In the genomic region with DNA sequence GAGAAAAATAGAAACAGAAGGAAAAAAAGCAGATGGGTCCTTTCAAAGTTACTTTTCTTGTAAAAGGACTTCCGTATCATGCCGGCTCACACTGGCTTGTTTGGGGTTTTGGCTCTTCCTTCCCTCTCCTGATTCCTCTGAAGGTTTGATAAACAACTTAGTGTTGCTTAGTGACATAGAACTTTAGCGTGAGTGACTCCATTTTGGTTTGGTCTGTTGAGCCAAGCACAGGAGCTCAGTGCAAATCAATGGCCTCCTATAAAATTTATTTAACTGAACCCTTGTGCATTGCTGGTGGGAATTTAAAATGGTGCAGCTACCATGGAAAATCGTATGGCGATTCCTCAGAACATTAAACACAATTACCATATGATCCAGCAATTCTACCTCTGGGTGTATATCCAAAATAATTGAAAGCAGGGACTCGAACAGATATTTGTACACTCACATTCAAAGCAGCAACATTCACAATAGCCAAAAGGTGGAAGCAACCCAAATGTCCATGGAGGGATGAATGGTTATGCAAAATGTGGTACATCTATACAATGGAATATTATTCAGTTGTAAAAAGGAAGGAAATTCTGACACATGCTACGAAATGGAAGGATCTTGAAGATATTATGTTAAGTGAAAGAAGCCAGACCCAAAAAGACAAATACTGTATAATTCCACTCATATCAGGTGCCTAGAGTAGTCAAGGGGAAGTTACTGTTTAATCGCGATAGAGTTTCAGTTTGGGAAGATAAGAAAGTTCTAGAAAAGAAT, we compare ENCODE assay signal across 14 cellular contexts. TPM values are rescaled to one million over a fixed set of nuclear protein-coding genes. Genes with fewer than 3 reads are reported as not detected.
DNase-seq lines count a peak whose midpoint lies in the region; ATAC-seq and TF ChIP-seq lines count a peak whose summit lies in the region.
"Had no signal": no experiment of that assay in that cellular context is flagged by ENCODE, and none has a peak within 500 bp of the region (broad histone marks: within the 10 kb centered on the region; RNA-seq: fewer than 3 reads in every experiment).

No MANE protein-coding gene starts in this region.

- no peak overlapping the region for H3K27ac Mint-ChIP-seq in activated CD4-positive, alpha-beta T cell treated with anti-CD3 and anti-CD28 coated beads, Interleukin-2, amount 10 ng/mL, durations not matched to agents 7 days and 5 days
- H3K27ac Mint-ChIP-seq in activated naive CD8-positive, alpha-beta T cell treated with anti-CD3 and anti-CD28 coated beads for 36 hours, result no peak overlapping the region
- H3K27ac Mint-ChIP-seq in neural crest cell (ENCODE audit: unreplicated experiment), result no peak overlapping the region

- H3K4me3 Mint-ChIP-seq in activated CD4-positive, alpha-beta T cell treated with anti-CD3 and anti-CD28 coated beads, Interleukin-2, amount 10 ng/mL, durations not matched to agents 7 days and 5 days, result peak overlapping the region; percentile 43
- H3K4me3 Mint-ChIP-seq in activated naive CD8-positive, alpha-beta T cell treated with anti-CD3 and anti-CD28 coated beads for 36 hours, result peak overlapping the region; percentile 85
- peak overlapping the region; percentile 91 for H3K4me3 Mint-ChIP-seq in neural crest cell

- no peaks in the 10 kb centered on the region for H3K36me3 Mint-ChIP-seq in activated CD4-positive, alpha-beta T cell treated with anti-CD3 and anti-CD28 coated beads, Interleukin-2, amount 10 ng/mL, durations not matched to agents 7 days and 5 days (ENCODE audit: low read depth)
- H3K36me3 Mint-ChIP-seq in activated naive CD8-positive, alpha-beta T cell treated with anti-CD3 and anti-CD28 coated beads for 36 hours, result no peaks in the 10 kb centered on the region
- H3K36me3 Mint-ChIP-seq in neural crest cell (ENCODE audit: low read depth), result no peaks in the 10 kb centered on the region

- ATAC-seq in HG02973 (IDR thresholded peaks at IDR 0.05; ENCODE audit: unreplicated experiment) (no peak), HG03457 (IDR thresholded peaks at IDR 0.05; ENCODE audit: unreplicated experiment) (no peak)

- no peaks in the 10 kb centered on the region for H4K20me1 ChIP-seq in Karpas-422 (ENCODE audit: insufficient read depth, low read depth, low read length)

- no peaks in the 10 kb centered on the region for H3K9me3 ChIP-seq in Karpas-422 (ENCODE audit: low read length)
- H3K9me3 ChIP-seq: gastrocnemius medialis, upper lobe of right lung had no signal

- no peaks in the 10 kb centered on the region for H3K79me2 ChIP-seq in Karpas-422 (ENCODE audit: low read length)

- no peak for TF ChIP-seq CTCF in neural crest cell (conservative IDR thresholded peaks at IDR 0.05)

- peak overlapping the region; percentile 98 for H3K4me2 ChIP-seq in Karpas-422 (ENCODE audit: low read depth, low read length, poor library complexity, severe bottlenecking)

- CTCF ChIA-PET in activated CD4-positive, alpha-beta T cell treated with anti-CD3 and anti-CD28 coated beads, Interleukin-2, amount 10 ng/mL, durations not matched to agents 7 days and 5 days (lab: Charles Lee), result interaction anchor here (2.1 kb wide), 1 partner anchor 19 kb away, joined by 8 read pairs; no protein-coding TSS in a partner anchor

- DNase-seq in activated CD4-positive, alpha-beta T cell treated with anti-CD3 and anti-CD28 coated beads, Interleukin-2, amount 10 ng/mL, durations not matched to agents 7 days and 5 days, result no peak
- DNase-seq in activated CD4-positive, alpha-beta T cell treated with anti-CD3 and anti-CD28 coated beads, Interleukin-2, amount 50 U/mL, for 48 hours, result no peak
- no peak for DNase-seq in Karpas-422
- no peak for DNase-seq in activated naive CD8-positive, alpha-beta T cell treated with anti-CD3 and anti-CD28 coated beads for 36 hours
- DNase-seq in neural crest cell (ENCODE audit: low read depth, low spot score), result no peak
- no peak for DNase-seq in NCI-H1048 (lab: John Stamatoyannopoulos, UW)
- DNase-seq: brain microvascular endothelial cell, DMS 273 treated with DMSO at 0.1 percent for 48 hours, gastrocnemius medialis, NCI-H1436, NCI-H510A, upper lobe of right lung had no signal

- no peaks in the 10 kb centered on the region for H3K27me3 ChIP-seq in Karpas-422 (ENCODE audit: low read length)
- H3K27me3 ChIP-seq: brain microvascular endothelial cell, gastrocnemius medialis, upper lobe of right lung had no signal

- 0 out of 2 replicates have a peak overlapping the region, but pooled peaks have one; percentile 95 for H3K4me3 ChIP-seq in Karpas-422 (ENCODE audit: low read length)

- H3K36me3 ChIP-seq in Karpas-422 (ENCODE audit: insufficient read depth, low read length), result no peaks in the 10 kb centered on the region
- H3K36me3 ChIP-seq: gastrocnemius medialis had no signal

- H3K27me3 Mint-ChIP-seq in activated CD4-positive, alpha-beta T cell treated with anti-CD3 and anti-CD28 coated beads, Interleukin-2, amount 10 ng/mL, durations not matched to agents 7 days and 5 days, result peaks cover 20% of the 10 kb centered on the region
- peaks cover 15% of the 10 kb centered on the region for H3K27me3 Mint-ChIP-seq in activated naive CD8-positive, alpha-beta T cell treated with anti-CD3 and anti-CD28 coated beads for 36 hours
- H3K27me3 Mint-ChIP-seq in neural crest cell (ENCODE audit: low read depth), result no peaks in the 10 kb centered on the region

- POLR2A ChIA-PET in activated CD4-positive, alpha-beta T cell treated with anti-CD3 and anti-CD28 coated beads, Interleukin-2, amount 10 ng/mL, durations not matched to agents 7 days and 5 days (lab: Charles Lee), result no interaction called here

- peaks cover 21% of the 10 kb centered on the region for H3K4me1 ChIP-seq in Karpas-422 (ENCODE audit: low read length)

- H3K4me1 Mint-ChIP-seq in activated CD4-positive, alpha-beta T cell treated with anti-CD3 and anti-CD28 coated beads, Interleukin-2, amount 10 ng/mL, durations not matched to agents 7 days and 5 days, result peaks cover 28% of the 10 kb centered on the region
- peaks cover 30% of the 10 kb centered on the region for H3K4me1 Mint-ChIP-seq in activated naive CD8-positive, alpha-beta T cell treated with anti-CD3 and anti-CD28 coated beads for 36 hours
- H3K4me1 Mint-ChIP-seq in neural crest cell, result peaks cover 28% of the 10 kb centered on the region

- H2AFZ ChIP-seq in Karpas-422 (ENCODE audit: low read length), result no peak overlapping the region

- H3K9me3 Mint-ChIP-seq in activated CD4-positive, alpha-beta T cell treated with anti-CD3 and anti-CD28 coated beads, Interleukin-2, amount 10 ng/mL, durations not matched to agents 7 days and 5 days, result peaks cover 6% of the 10 kb centered on the region
- no peaks in the 10 kb centered on the region for H3K9me3 Mint-ChIP-seq in activated naive CD8-positive, alpha-beta T cell treated with anti-CD3 and anti-CD28 coated beads for 36 hours
- H3K9me3 Mint-ChIP-seq in neural crest cell, result peaks cover 5% of the 10 kb centered on the region

- no peaks in the 10 kb centered on the region for H3K9me2 ChIP-seq in Karpas-422 (replicated peaks; ENCODE audit: insufficient read depth, low read length)

- H3K9ac ChIP-seq in Karpas-422 (ENCODE audit: low read length), result no peak overlapping the region

- no peak overlapping the region for H3K27ac ChIP-seq in Karpas-422 (ENCODE audit: low read length)
- H3K27ac ChIP-seq: brain microvascular endothelial cell had no signal

RNA-seq across cellular contexts. Expression of gene TUBG2, which starts 1.1 kb away (rescaled TPM):
- total RNA-seq in activated CD4-positive, alpha-beta T cell treated with anti-CD3 and anti-CD28 coated beads, Interleukin-2, amount 10 ng/mL, durations not matched to agents 7 days and 5 days, result 1 to 10 TPM; 6.7 to 7.2 TPM
- 15.3 and 17.5 TPM in 2 replicates for total RNA-seq in Karpas-422 (2014; rRNA removed; shearing (Covaris generic); ENCODE audit: low replicate concordance)
- 1 to 10 TPM; 7.1 to 7.8 TPM for total RNA-seq in activated naive CD8-positive, alpha-beta T cell treated with anti-CD3 and anti-CD28 coated beads for 36 hours
- 18.7 and 20.7 TPM in 2 replicates for total RNA-seq in neural crest cell

RNA-seq across cellular contexts. Expression of gene PLEKHH3, which starts 18.8 kb away (rescaled TPM):
- 1 to 10 TPM in 1 of 2 experiments, under 1 TPM in 1; 0.85 to 1.3 TPM for total RNA-seq in activated CD4-positive, alpha-beta T cell treated with anti-CD3 and anti-CD28 coated beads, Interleukin-2, amount 10 ng/mL, durations not matched to agents 7 days and 5 days
- total RNA-seq in Karpas-422 (2014; rRNA removed; shearing (Covaris generic); ENCODE audit: low replicate concordance), result 6.7 and 7.0 TPM in 2 replicates
- under 1 TPM; 0.85 to 0.90 TPM for total RNA-seq in activated naive CD8-positive, alpha-beta T cell treated with anti-CD3 and anti-CD28 coated beads for 36 hours
- total RNA-seq in neural crest cell, result 16.4 and 20.8 TPM in 2 replicates

RNA-seq across cellular contexts. Expression of gene CCR10, which starts 23.6 kb away (rescaled TPM):
- under 1 TPM; 0.65 to 0.87 TPM for total RNA-seq in activated CD4-positive, alpha-beta T cell treated with anti-CD3 and anti-CD28 coated beads, Interleukin-2, amount 10 ng/mL, durations not matched to agents 7 days and 5 days
- total RNA-seq in Karpas-422 (2014; rRNA removed; shearing (Covaris generic); ENCODE audit: low replicate concordance), result 0.22 TPM in 1 of 2 replicates, not detected in the other
- under 1 TPM; 0.12 to 0.25 TPM for total RNA-seq in activated naive CD8-positive, alpha-beta T cell treated with anti-CD3 and anti-CD28 coated beads for 36 hours
- total RNA-seq in neural crest cell, result 0.68 TPM in 2 replicates

RNA-seq across cellular contexts. Expression of gene CNTNAP1, which starts 24.3 kb away (rescaled TPM):
- total RNA-seq in activated CD4-positive, alpha-beta T cell treated with anti-CD3 and anti-CD28 coated beads, Interleukin-2, amount 10 ng/mL, durations not matched to agents 7 days and 5 days, result 1 to 10 TPM in 1 of 2 experiments, under 1 TPM in 1; 0.81 to 1.0 TPM
- 0.19 and 0.65 TPM in 2 replicates for total RNA-seq in Karpas-422 (2014; rRNA removed; shearing (Covaris generic); ENCODE audit: low replicate concordance)
- under 1 TPM; 0.68 to 0.70 TPM for total RNA-seq in activated naive CD8-positive, alpha-beta T cell treated with anti-CD3 and anti-CD28 coated beads for 36 hours
- total RNA-seq in neural crest cell, result 17.0 and 19.4 TPM in 2 replicates

RNA-seq across cellular contexts. Expression of gene TUBG1, which starts 48.5 kb away (rescaled TPM):
- 10 to 100 TPM; 61.6 TPM for total RNA-seq in activated CD4-positive, alpha-beta T cell treated with anti-CD3 and anti-CD28 coated beads, Interleukin-2, amount 10 ng/mL, durations not matched to agents 7 days and 5 days
- total RNA-seq in Karpas-422 (2014; rRNA removed; shearing (Covaris generic); ENCODE audit: low replicate concordance), result 27.4 and 47.6 TPM in 2 replicates
- 10 to 100 TPM; 93.1 to 95.4 TPM for total RNA-seq in activated naive CD8-positive, alpha-beta T cell treated with anti-CD3 and anti-CD28 coated beads for 36 hours
- total RNA-seq in neural crest cell, result 101 and 102 TPM in 2 replicates
